ENCODE assay signal across 10 cellular contexts in genomic region chr20:32445539-32446273, GRCh38.
A peak's percentile ranks its signal among the peaks of the same experiment; 100 is the strongest.
DNase-seq lines count a peak whose midpoint lies in the region; ATAC-seq and TF ChIP-seq lines count a peak whose summit lies in the region.
"Had no signal": no experiment of that assay in that cellular context is flagged by ENCODE, and none has a peak within 500 bp of the region (broad histone marks: within the 10 kb centered on the region; RNA-seq: fewer than 3 reads in every experiment).

No MANE protein-coding gene starts in this region.

- H3K9me3 ChIP-seq in breast epithelium (no peaks in the 10 kb centered on the region), mammary epithelial cell (replicated peaks; ENCODE audit: insufficient read depth, low read length) (no peaks in the 10 kb centered on the region), SJCRH30 (replicated peaks) (no peaks in the 10 kb centered on the region)

- no peaks in the 10 kb centered on the region for H3K27me3 Mint-ChIP-seq in activated T-helper 1 cell treated with anti-CD3 and anti-CD28 coated beads, Interleukin-12 subunit alpha, Interleukin-12 subunit beta, Interleukin-2, Interleukin-4 antibody, amounts not matched to agents 30 ng/mL and 10 ng/mL and 1 ng/mL, durations not matched to agents 14 hours and 24 hours and 36 hours (ENCODE audit: insufficient read depth)
- no peaks in the 10 kb centered on the region for H3K27me3 Mint-ChIP-seq in type B pancreatic cell

- H3K27ac ChIP-seq in breast epithelium, result peak overlapping the region; percentile 41 to 58
- H3K27ac ChIP-seq in mammary epithelial cell (ENCODE audit: insufficient read depth, low read depth, low read length), result no peak overlapping the region
- H3K27ac ChIP-seq in SJCRH30, result no peak overlapping the region
- H3K27ac ChIP-seq: brain microvascular endothelial cell, KMS-11 had no signal

- CTCF ChIA-PET in mammary epithelial cell (lab: Charles Lee; ENCODE audit: low non-redundant PET), result no interaction called here

- H3K9ac ChIP-seq in mammary epithelial cell (ENCODE audit: insufficient read depth, low read length), result no peak overlapping the region
- H3K9ac ChIP-seq: KMS-11 had no signal

- H3K36me3 ChIP-seq in breast epithelium (no peaks in the 10 kb centered on the region), mammary epithelial cell (ENCODE audit: insufficient read depth, low read length) (no peaks in the 10 kb centered on the region), SJCRH30 (peaks cover 4% of the 10 kb centered on the region; the same call in 1 of the 2 replicates)

- H3K27ac Mint-ChIP-seq in activated T-helper 1 cell treated with anti-CD3 and anti-CD28 coated beads, Interleukin-12 subunit alpha, Interleukin-12 subunit beta, Interleukin-2, Interleukin-4 antibody, amounts not matched to agents 30 ng/mL and 10 ng/mL and 1 ng/mL, durations not matched to agents 14 hours and 24 hours and 36 hours, result peak overlapping the region; percentile 37
- peak overlapping the region; percentile 71 for H3K27ac Mint-ChIP-seq in type B pancreatic cell

- H4K20me1 ChIP-seq in mammary epithelial cell (ENCODE audit: insufficient read depth, low read length), result no peaks in the 10 kb centered on the region

- no peak for TF ChIP-seq POLR2A in breast epithelium (IDR thresholded peaks at IDR 0.05)

- H3K4me3 Mint-ChIP-seq in activated T-helper 1 cell treated with anti-CD3 and anti-CD28 coated beads, Interleukin-12 subunit alpha, Interleukin-12 subunit beta, Interleukin-2, Interleukin-4 antibody, amounts not matched to agents 30 ng/mL and 10 ng/mL and 1 ng/mL, durations not matched to agents 14 hours and 24 hours and 36 hours, result no peak overlapping the region
- peak overlapping the region; percentile 15 for H3K4me3 Mint-ChIP-seq in type B pancreatic cell

- ATAC-seq in left lobe of liver, result no peak

- intact Hi-C loops in breast epithelium (cut with DNase I; ENCODE audit: low total_unique reads), result no loop called here
- intact Hi-C loops in mammary epithelial cell (cut with micrococcal nuclease), result no loop called here
- intact Hi-C loops in activated T-helper 1 cell treated with anti-CD3 and anti-CD28 coated beads, Interleukin-12 subunit alpha, Interleukin-12 subunit beta, Interleukin-2, Interleukin-4 antibody, amounts not matched to agents 30 ng/mL and 10 ng/mL and 1 ng/mL, durations not matched to agents 14 hours and 24 hours and 36 hours (cut with micrococcal nuclease), result no loop called here

- peaks cover 0 to 20% of the 10 kb centered on the region in 2 donors for H3K4me1 ChIP-seq in breast epithelium
- peaks cover 5% of the 10 kb centered on the region for H3K4me1 ChIP-seq in mammary epithelial cell (ENCODE audit: insufficient read depth, low read length)
- H3K4me1 ChIP-seq in SJCRH30, result no peaks in the 10 kb centered on the region

- in situ Hi-C loops in mammary epithelial cell (cut with MboI; ENCODE audit: low sequenced_read_pairs in 2 of 2), result no loop called here

- dilution Hi-C loops in mammary epithelial cell (cut with HindIII; ENCODE audit: low sequenced_read_pairs), result no loop called here

- no peaks in the 10 kb centered on the region for H3K9me3 Mint-ChIP-seq in activated T-helper 1 cell treated with anti-CD3 and anti-CD28 coated beads, Interleukin-12 subunit alpha, Interleukin-12 subunit beta, Interleukin-2, Interleukin-4 antibody, amounts not matched to agents 30 ng/mL and 10 ng/mL and 1 ng/mL, durations not matched to agents 14 hours and 24 hours and 36 hours
- no peaks in the 10 kb centered on the region for H3K9me3 Mint-ChIP-seq in type B pancreatic cell

- no peak overlapping the region for H3K4me2 ChIP-seq in mammary epithelial cell (ENCODE audit: insufficient read depth, low read depth, low read length)
- H3K4me2 ChIP-seq: KMS-11 had no signal

- no peak overlapping the region for H3K4me3 ChIP-seq in breast epithelium
- no peak overlapping the region for H3K4me3 ChIP-seq in mammary epithelial cell (replicated peaks in 1 of 3; ENCODE audit: insufficient read depth in 1 of 3, low read depth in 2 of 3, low read length in 3 of 3)
- no peak overlapping the region for H3K4me3 ChIP-seq in SJCRH30

- H3K4me1 Mint-ChIP-seq in activated T-helper 1 cell treated with anti-CD3 and anti-CD28 coated beads, Interleukin-12 subunit alpha, Interleukin-12 subunit beta, Interleukin-2, Interleukin-4 antibody, amounts not matched to agents 30 ng/mL and 10 ng/mL and 1 ng/mL, durations not matched to agents 14 hours and 24 hours and 36 hours (ENCODE audit: low read depth), result peaks cover 14% of the 10 kb centered on the region
- H3K4me1 Mint-ChIP-seq in type B pancreatic cell (ENCODE audit: unreplicated experiment), result peaks cover 35% of the 10 kb centered on the region

- DNase-seq in breast epithelium (ENCODE audit: low spot score in 2 of 2), result no peak
- no peak for DNase-seq in mammary epithelial cell
- no peak for DNase-seq in activated T-helper 1 cell treated with anti-CD3 and anti-CD28 coated beads, Interleukin-12 subunit alpha, Interleukin-12 subunit beta, Interleukin-2, Interleukin-4 antibody, amounts not matched to agents 30 ng/mL and 10 ng/mL and 1 ng/mL, durations not matched to agents 14 hours and 24 hours and 36 hours (ENCODE audit: low spot score)
- peak; percentile 45 for DNase-seq in left lobe of liver (ENCODE audit: low spot score)
- no peak for DNase-seq in type B pancreatic cell (ENCODE audit: extremely low spot score, unreplicated experiment)
- DNase-seq in cerebellar nuclear complex (lab: John Stamatoyannopoulos, UW), result no peak
- DNase-seq in SJCRH30, result no peak
- DNase-seq in glomerular visceral epithelial cell (ENCODE audit: extremely low spot score), result no peak
- DNase-seq: brain microvascular endothelial cell had no signal

- H3K36me3 Mint-ChIP-seq in activated T-helper 1 cell treated with anti-CD3 and anti-CD28 coated beads, Interleukin-12 subunit alpha, Interleukin-12 subunit beta, Interleukin-2, Interleukin-4 antibody, amounts not matched to agents 30 ng/mL and 10 ng/mL and 1 ng/mL, durations not matched to agents 14 hours and 24 hours and 36 hours (ENCODE audit: low read depth), result peaks cover 19% of the 10 kb centered on the region
- H3K36me3 Mint-ChIP-seq in type B pancreatic cell, result peaks cover 38% of the 10 kb centered on the region

- H3K79me2 ChIP-seq in mammary epithelial cell (ENCODE audit: insufficient read depth, low read length), result no peaks in the 10 kb centered on the region

- no peak overlapping the region for H2AFZ ChIP-seq in mammary epithelial cell (ENCODE audit: low read depth, low read length)

- TF ChIP-seq CTCF in breast epithelium (IDR thresholded peaks at IDR 0.05) (no peak), mammary epithelial cell (conservative IDR thresholded peaks at IDR 0.05 in 1 of 2, IDR thresholded peaks at IDR 0.05 in 1 of 2; ENCODE audit: extremely low read depth in 1 of 2, insufficient read depth in 1 of 2, low read depth in 1 of 2, low read length in 2 of 2) (no peak), type B pancreatic cell (conservative IDR thresholded peaks at IDR 0.05) (no peak)

- WGBS in mammary epithelial cell (ENCODE audit: low coverage, missing lambda C conversion rate), result 21% methylated on average over 8 of the region's 12 CpGs

- H3K27me3 ChIP-seq in breast epithelium (no peaks in the 10 kb centered on the region), mammary epithelial cell (ENCODE audit: insufficient read depth, low read length) (no peaks in the 10 kb centered on the region), SJCRH30 (no peaks in the 10 kb centered on the region)
- H3K27me3 ChIP-seq: brain microvascular endothelial cell had no signal

- BruUV-seq in mammary epithelial cell (replicated peaks; lab: Mats Ljungman, UMichigan), result no TSS peak

Comparison
In these comparisons a context has a peak if more than half of its experiments do, and no peak if none do; other contexts are left out.
1. H3K27ac ChIP-seq: peak in breast epithelium (2 of 2); none in mammary epithelial cell (single experiment) and SJCRH30 (single experiment).